Comparison of ENCODE assay signal across 8 cellular contexts in the genomic region with DNA sequence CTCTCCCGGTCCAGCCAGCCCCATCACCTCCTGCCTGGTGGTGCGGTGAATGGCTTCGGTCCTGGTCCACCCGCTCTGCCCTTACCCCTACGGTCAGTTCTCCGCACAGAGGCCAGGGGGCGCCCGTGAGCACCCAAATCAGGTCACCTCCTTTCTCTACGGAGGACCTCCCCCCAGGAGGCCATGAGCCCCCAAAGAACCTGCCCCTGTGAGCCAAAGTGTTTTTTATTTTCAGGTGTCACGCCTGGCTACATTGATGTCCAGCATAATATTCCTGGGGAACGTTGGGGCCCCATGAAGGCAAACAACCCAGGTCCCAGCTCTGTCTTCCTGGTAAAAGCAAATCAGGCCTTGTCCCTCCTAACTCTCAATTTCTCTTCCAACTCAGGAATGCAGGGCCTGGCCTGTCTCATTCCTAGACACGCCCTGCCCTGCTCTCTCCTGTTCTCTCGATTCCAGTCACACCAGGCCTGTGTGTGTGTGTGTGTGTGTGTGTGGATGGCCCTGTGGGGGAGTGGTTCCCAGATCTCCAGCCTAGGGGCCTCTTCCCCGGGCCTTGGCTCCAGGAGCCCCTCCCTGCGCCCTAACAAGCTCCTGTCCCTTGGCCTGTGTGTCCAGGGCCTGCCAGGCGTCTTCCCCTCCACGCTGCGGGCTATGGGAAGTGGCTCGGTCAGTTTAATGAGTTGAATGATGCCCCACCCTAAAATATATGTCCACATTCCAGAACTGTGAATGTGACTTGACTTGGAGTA. TPM values are rescaled to one million over a fixed set of nuclear protein-coding genes. Genes with fewer than 3 reads are reported as not detected.
DNase-seq lines count a peak whose midpoint lies in the region; ATAC-seq and TF ChIP-seq lines count a peak whose summit lies in the region.

No MANE protein-coding gene starts in this region.

- H3K27me3 ChIP-seq in Karpas-422 (ENCODE audit: low read length) (no peaks in the 10 kb centered on the region), lung (ENCODE audit: control insufficient read depth, insufficient read depth) (no peaks in the 10 kb centered on the region)

- 40 to 42% methylated on average over 18 to 19 of the region's 19 CpGs for WGBS in lung, 2 donors

- peak overlapping the region; percentile 59 for H3K4me3 Mint-ChIP-seq in central memory CD8-positive, alpha-beta T cell

- H3K4me2 ChIP-seq in Karpas-422 (ENCODE audit: low read depth, low read length, poor library complexity, severe bottlenecking): no peak overlapping the region

- peak overlapping the region; percentile 73; the same call in 1 of the 2 replicates for H2AFZ ChIP-seq in Karpas-422 (ENCODE audit: low read length)

- peaks cover 19% of the 10 kb centered on the region for H3K36me3 Mint-ChIP-seq in central memory CD8-positive, alpha-beta T cell (ENCODE audit: insufficient read depth)

- H3K4me1 ChIP-seq in Karpas-422 (ENCODE audit: low read length) (peaks cover 2% of the 10 kb centered on the region; the same call in 1 of the 2 replicates), lung (ENCODE audit: control insufficient read depth in 2 of 2, insufficient read depth in 2 of 2, low read length in 2 of 2) (peaks cover 2 to 7% of the 10 kb centered on the region in 2 donors)

- H3K9me3 ChIP-seq in Karpas-422 (ENCODE audit: low read length): no peaks in the 10 kb centered on the region
- no peaks in the 10 kb centered on the region for H3K9me3 ChIP-seq in lung (ENCODE audit: control insufficient read depth in 2 of 2, insufficient read depth in 1 of 2, low read length in 1 of 2)

- H3K79me2 ChIP-seq in Karpas-422 (ENCODE audit: low read length): no peaks in the 10 kb centered on the region

- no peak for ATAC-seq in central memory CD8-positive, alpha-beta T cell (replicated peaks; ENCODE audit: extremely low read depth, poor library complexity, severe bottlenecking)
- ATAC-seq in lung (ENCODE audit: insufficient read depth, low FRiP score): peak; percentile 60
- no peak for ATAC-seq in HG03457 (IDR thresholded peaks at IDR 0.05; ENCODE audit: unreplicated experiment)

- no peaks in the 10 kb centered on the region for H3K9me3 Mint-ChIP-seq in central memory CD8-positive, alpha-beta T cell

- H3K27me3 Mint-ChIP-seq in central memory CD8-positive, alpha-beta T cell: no peaks in the 10 kb centered on the region

- no peaks in the 10 kb centered on the region for H3K9me2 ChIP-seq in Karpas-422 (replicated peaks; ENCODE audit: insufficient read depth, low read length)

- H3K4me3 ChIP-seq in Karpas-422 (ENCODE audit: low read length) (no peak overlapping the region), lung (no peak overlapping the region)

- H3K27ac ChIP-seq in Karpas-422 (ENCODE audit: low read length) (no peak overlapping the region), lung (ENCODE audit: low read depth in 1 of 2, low read length in 1 of 2) (peak overlapping the region in 1 of 2 donors; percentile 87)

- TF ChIP-seq CTCF in lung (IDR thresholded peaks at IDR 0.05; ENCODE audit: control extremely low read depth, extremely low read depth): peak; percentile 60

- no peaks in the 10 kb centered on the region for H4K20me1 ChIP-seq in Karpas-422 (ENCODE audit: insufficient read depth, low read depth, low read length)

- DNase-seq in ELR (ENCODE audit: low read depth): peak; percentile 97
- peak; percentile 86 for DNase-seq in Karpas-422
- peak; percentile 50 for DNase-seq in activated CD4-positive, CD25-positive, alpha-beta regulatory T cell treated with anti-CD3 and anti-CD28 coated beads, Interleukin-2, amount 50 U/mL, for 16 hours (ENCODE audit: low read depth, low spot score)
- peak; percentile 58 to 68 for DNase-seq in central memory CD8-positive, alpha-beta T cell (ENCODE audit: low spot score in 2 of 2)
- DNase-seq in lung (ENCODE audit: low spot score): peak; percentile 84
- peak; percentile 33 to 47 for DNase-seq in stimulated activated CD8-positive, alpha-beta memory T cell treated with anti-CD3 and anti-CD28 coated beads, Interleukin-7, amount 100 ng/mL, for 4 hours (ENCODE audit: low read depth in 2 of 2)
- DNase-seq in DMS114 treated with DMSO at 0.1 percent for 48 hours (lab: John Stamatoyannopoulos, UW; ENCODE audit: unreplicated experiment): no peak

- peaks cover 35% of the 10 kb centered on the region for H3K4me1 Mint-ChIP-seq in central memory CD8-positive, alpha-beta T cell

- no peak overlapping the region for H3K9ac ChIP-seq in Karpas-422 (ENCODE audit: low read length)

- H3K27ac Mint-ChIP-seq in central memory CD8-positive, alpha-beta T cell (ENCODE audit: low read depth): peak overlapping the region; percentile 94

- H3K36me3 ChIP-seq in Karpas-422 (ENCODE audit: insufficient read depth, low read length) (no peaks in the 10 kb centered on the region), lung (ENCODE audit: control insufficient read depth in 2 of 2, insufficient read depth in 2 of 2, low read length in 2 of 2) (no peaks in the 10 kb centered on the region)

RNA-seq across cellular contexts. Expression of gene GIPC1, which starts 9.7 kb away (rescaled TPM):
- total RNA-seq in Karpas-422 (2014; rRNA removed; shearing (Covaris generic); ENCODE audit: low replicate concordance): 1.9 and 4.6 TPM in 2 replicates
- 100 to 1,000 TPM in 1 of 2 donors, 10 to 100 TPM in 1; 94.9 to 136 TPM for total RNA-seq in lung
- polyA plus RNA-seq in lung: 100 to 1,000 TPM; 126 to 156 TPM

RNA-seq across cellular contexts. Expression of gene DNAJB1, which starts 12.5 kb away (rescaled TPM):
- 39.7 and 49.0 TPM in 2 replicates for total RNA-seq in Karpas-422 (2014; rRNA removed; shearing (Covaris generic); ENCODE audit: low replicate concordance)
- total RNA-seq in lung: 100 to 1,000 TPM; 115 to 171 TPM
- 10 to 100 TPM; 72.2 to 73.7 TPM for polyA plus RNA-seq in lung

RNA-seq across cellular contexts. Expression of gene TECR, which starts 23.7 kb away (rescaled TPM):
- total RNA-seq in Karpas-422 (2014; rRNA removed; shearing (Covaris generic); ENCODE audit: low replicate concordance): 45.1 and 81.4 TPM in 2 replicates
- total RNA-seq in lung: 100 to 1,000 TPM in 1 of 2 donors, 10 to 100 TPM in 1; 32.7 to 153 TPM
- polyA plus RNA-seq in lung: 100 to 1,000 TPM in 1 of 2 donors, 10 to 100 TPM in 1; 89.1 to 193 TPM

RNA-seq across cellular contexts. Expression of gene PTGER1, which starts 30.5 kb away (rescaled TPM):
- not detected in 2 replicates for total RNA-seq in Karpas-422 (2014; rRNA removed; shearing (Covaris generic); ENCODE audit: low replicate concordance)
- 1 to 10 TPM; 2.0 to 4.3 TPM for total RNA-seq in lung
- polyA plus RNA-seq in lung: 1 to 10 TPM in 1 of 2 donors, under 1 TPM in 1; 0.73 to 1.4 TPM

Comparison
In these comparisons a context has a peak if more than half of its experiments do, and no peak if none do; other contexts are left out.
1. RNA of gene GIPC1, which starts 9.7 kb away (total RNA-seq): 94.9 to 136 TPM in lung; 1.9 to 4.6 TPM in Karpas-422; every median in the first group is over 10 times any median in the second.